ENCODE assay signal across 16 cellular contexts in the genomic region with DNA sequence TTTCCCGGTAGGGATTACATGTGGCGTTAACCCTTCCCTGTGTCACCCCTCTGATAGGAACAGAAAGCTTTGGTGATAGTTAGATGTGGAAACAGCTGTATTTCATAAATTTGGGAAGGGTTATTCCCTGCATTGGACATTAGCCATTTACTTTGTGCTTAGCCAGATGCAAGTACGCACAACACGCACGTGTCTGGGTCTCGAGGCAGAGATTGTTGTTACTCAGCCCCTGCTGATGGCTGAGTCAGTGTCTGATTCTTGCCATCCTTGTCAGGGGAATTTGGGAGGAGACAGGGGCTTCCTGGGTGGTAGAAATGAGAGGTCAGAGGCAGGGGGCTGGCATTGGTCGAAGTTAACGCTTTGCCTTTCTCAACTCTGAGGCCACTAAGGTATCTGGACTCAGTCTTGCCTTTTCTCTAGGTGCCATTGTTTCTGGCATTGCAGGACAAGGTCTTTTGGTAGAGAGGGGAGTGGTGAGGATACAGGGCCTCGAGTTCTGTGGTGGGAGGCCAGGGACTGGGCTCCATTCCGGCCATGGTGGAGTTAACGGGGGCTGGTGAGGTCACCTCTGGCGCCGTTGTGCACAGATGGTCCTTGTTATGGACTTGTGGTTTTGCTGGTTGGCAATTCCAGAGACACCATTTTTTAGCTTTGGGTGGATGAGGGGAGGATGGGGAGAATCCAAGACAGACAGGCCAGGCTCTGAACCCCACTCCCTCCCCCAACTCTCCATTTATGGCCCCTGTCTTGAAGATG. TPM values are rescaled to one million over a fixed set of nuclear protein-coding genes. Genes with fewer than 3 reads are reported as not detected.
A peak's percentile ranks its signal among the peaks of the same experiment; 100 is the strongest.
DNase-seq lines count a peak whose midpoint lies in the region; ATAC-seq and TF ChIP-seq lines count a peak whose summit lies in the region.
"Had no signal": no experiment of that assay in that cellular context is flagged by ENCODE, and none has a peak within 500 bp of the region (broad histone marks: within the 10 kb centered on the region; RNA-seq: fewer than 3 reads in every experiment).

No MANE protein-coding gene starts in this region.

- intact Hi-C loops in aorta (cut with DNase I): no loop called here

- no peaks in the 10 kb centered on the region for H3K4me1 Mint-ChIP-seq in nephron progenitor cell
- H3K4me1 Mint-ChIP-seq: activated B cell treated with CpG ODN at 0.5 μM for 24 hours, naive B cell had no signal

- peak; percentile 52 for ATAC-seq in aorta (ENCODE audit: low FRiP score)
- no peak for ATAC-seq in GM18907 (IDR thresholded peaks at IDR 0.05; ENCODE audit: unreplicated experiment)

- H3K27ac ChIP-seq in SJCRH30 (peak overlapping the region; percentile 33), aorta (ENCODE audit: low read depth in 1 of 2, low read length in 2 of 2) (no peak overlapping the region)
- H3K27ac ChIP-seq: colonic mucosa, RWPE1 had no signal

- H3K27me3 ChIP-seq in SJCRH30: no peaks in the 10 kb centered on the region
- H3K27me3 ChIP-seq in aorta (ENCODE audit: control insufficient read depth in 1 of 2, insufficient read depth in 2 of 2, low read length in 1 of 2): no peaks in the 10 kb centered on the region
- H3K27me3 ChIP-seq: colonic mucosa had no signal

- WGBS in aorta, 2 donors: 69 to 72% methylated on average over 13 of the region's 13 CpGs

- peak overlapping the region; percentile 61 for H3K27ac Mint-ChIP-seq in nephron progenitor cell
- H3K27ac Mint-ChIP-seq: activated B cell treated with CpG ODN at 0.5 μM for 24 hours; activated T-helper 1 cell treated with anti-CD3 and anti-CD28 coated beads, Interleukin-12 subunit alpha, Interleukin-12 subunit beta, Interleukin-2, Interleukin-4 antibody, amounts not matched to agents 30 ng/mL and 10 ng/mL and 1 ng/mL, durations not matched to agents 14 hours and 24 hours and 36 hours; naive B cell had no signal

- H3K4me3 ChIP-seq in SJCRH30: no peak overlapping the region
- H3K4me3 ChIP-seq in aorta (ENCODE audit: low read length in 2 of 2): no peak overlapping the region
- H3K4me3 ChIP-seq: colonic mucosa had no signal

- peaks cover 83% of the 10 kb centered on the region for H3K36me3 ChIP-seq in SJCRH30
- peaks cover 3 to 6% of the 10 kb centered on the region in 2 donors for H3K36me3 ChIP-seq in aorta (ENCODE audit: control insufficient read depth in 1 of 2, insufficient read depth in 2 of 2, low read length in 1 of 2)
- H3K36me3 ChIP-seq: colonic mucosa had no signal

- no peaks in the 10 kb centered on the region for H3K4me1 ChIP-seq in SJCRH30
- H3K4me1 ChIP-seq in aorta (ENCODE audit: control insufficient read depth in 1 of 2, insufficient read depth in 2 of 2, low read length in 2 of 2): no peaks in the 10 kb centered on the region
- H3K4me1 ChIP-seq: colonic mucosa had no signal

- DNase-seq in SJCRH30: no peak
- DNase-seq in fibroblast of the conjunctiva (ENCODE audit: low read depth): peak; percentile 92
- no peak for DNase-seq in nephron progenitor cell
- peak in 1 of 2 donors; percentile 66 for DNase-seq in aorta
- no peak for DNase-seq in NCI-H748 (lab: John Stamatoyannopoulos, UW; ENCODE audit: unreplicated experiment)
- DNase-seq in GF-D8 (lab: John Stamatoyannopoulos, UW): no peak
- DNase-seq: activated B cell treated with CpG ODN at 0.5 μM for 24 hours; colonic mucosa; DND-41; naive B cell; NCI-H226; stimulated activated CD4-positive, alpha-beta T cell treated with anti-CD3 and anti-CD28 coated beads, Interleukin-15, amount 100 ng/mL, for 24 hours; stimulated activated naive CD4-positive, alpha-beta T cell treated with Interleukin-2 at 50 U/mL for 16 hours had no signal

- H3K27me3 Mint-ChIP-seq in nephron progenitor cell (ENCODE audit: low read depth, poor library complexity): no peaks in the 10 kb centered on the region
- H3K27me3 Mint-ChIP-seq: activated B cell treated with CpG ODN at 0.5 μM for 24 hours had no signal

- no peaks in the 10 kb centered on the region for H3K9me3 Mint-ChIP-seq in nephron progenitor cell
- H3K9me3 Mint-ChIP-seq: activated B cell treated with CpG ODN at 0.5 μM for 24 hours; activated T-helper 1 cell treated with anti-CD3 and anti-CD28 coated beads, Interleukin-12 subunit alpha, Interleukin-12 subunit beta, Interleukin-2, Interleukin-4 antibody, amounts not matched to agents 30 ng/mL and 10 ng/mL and 1 ng/mL, durations not matched to agents 14 hours and 24 hours and 36 hours had no signal

- H3K9me3 ChIP-seq in SJCRH30 (replicated peaks) (no peaks in the 10 kb centered on the region), aorta (ENCODE audit: control insufficient read depth, low read length) (no peaks in the 10 kb centered on the region)
- H3K9me3 ChIP-seq: colonic mucosa had no signal

- H3K36me3 Mint-ChIP-seq in nephron progenitor cell (ENCODE audit: low read depth): peaks cover 79% of the 10 kb centered on the region
- H3K36me3 Mint-ChIP-seq: naive B cell had no signal

- no peak for TF ChIP-seq CTCF in nephron progenitor cell (IDR thresholded peaks at IDR 0.05)

- no peak overlapping the region for H3K4me3 Mint-ChIP-seq in nephron progenitor cell
- H3K4me3 Mint-ChIP-seq: activated B cell treated with CpG ODN at 0.5 μM for 24 hours; activated T-helper 1 cell treated with anti-CD3 and anti-CD28 coated beads, Interleukin-12 subunit alpha, Interleukin-12 subunit beta, Interleukin-2, Interleukin-4 antibody, amounts not matched to agents 30 ng/mL and 10 ng/mL and 1 ng/mL, durations not matched to agents 14 hours and 24 hours and 36 hours; naive B cell had no signal

RNA-seq across cellular contexts. Expression of a gene that starts 8.2 kb away (rescaled TPM):
- 142 and 145 TPM in 2 replicates for total RNA-seq in SJCRH30 (2014; rRNA removed; shearing (Covaris generic))
- total RNA-seq in aorta: 100 to 1,000 TPM; 261 to 731 TPM
- 100 to 1,000 TPM in 1 of 2 donors, 10 to 100 TPM in 1; 33.2 to 129 TPM for polyA plus RNA-seq in aorta
- total RNA-seq: activated B cell treated with CpG ODN at 0.5 μM for 24 hours; activated T-helper 1 cell treated with anti-CD3 and anti-CD28 coated beads, Interleukin-12 subunit alpha, Interleukin-12 subunit beta, Interleukin-2, Interleukin-4 antibody, amounts not matched to agents 30 ng/mL and 10 ng/mL and 1 ng/mL, durations not matched to agents 14 hours and 24 hours and 36 hours had no signal

RNA-seq across cellular contexts. Expression of a gene that starts 21.6 kb away (rescaled TPM):
- 16.1 and 16.8 TPM in 2 replicates for total RNA-seq in SJCRH30 (2014; rRNA removed; shearing (Covaris generic))
- 10 to 100 TPM; 17.6 to 36.6 TPM for total RNA-seq in aorta
- 10 to 100 TPM; 14.8 to 17.2 TPM for polyA plus RNA-seq in aorta
